24 cellular contexts compared by ENCODE assay signal in genomic region chr11:77165066-77165465, GRCh38.
"Had no signal": no experiment of that assay in that cellular context is flagged by ENCODE, and none has a peak within 500 bp of the region (broad histone marks: within the 10 kb centered on the region; RNA-seq: fewer than 3 reads in every experiment).

No MANE protein-coding gene starts in this region.

- ATAC-seq: effector memory CD8-positive, alpha-beta T cell; foreskin keratinocyte; gastroesophageal sphincter; heart left ventricle; left cardiac atrium; left lung; lower lobe of right lung; mucosa of descending colon had no signal

- H3K36me3 Mint-ChIP-seq: mesothelial cell of epicardium had no signal

- H3K4me3 ChIP-seq: colonic mucosa, esophagus muscularis mucosa, gastroesophageal sphincter, heart left ventricle, hepatocyte, left lung, lower lobe of right lung, mucosa of descending colon had no signal

- H3K27ac ChIP-seq: colonic mucosa, epithelial cell of prostate, esophagus muscularis mucosa, foreskin keratinocyte, gastroesophageal sphincter, heart left ventricle, hepatocyte, left lung, lower lobe of right lung had no signal

- H3K79me2 ChIP-seq: hepatocyte had no signal

- H3K4me1 ChIP-seq: colonic mucosa, esophagus muscularis mucosa, foreskin keratinocyte, gastroesophageal sphincter, heart left ventricle, left lung, lower lobe of right lung had no signal

- FAIRE-seq: endometrium, frontal cortex, islet of Langerhans, keratinocyte had no signal

- H3K27ac Mint-ChIP-seq: dendritic cell treated with granulocyte-macrophage colony-stimulating factor and Interleukin-4, amounts not matched to agents 40 ng/mL and 50 ng/mL, for 4 days; effector memory CD8-positive, alpha-beta T cell; endodermal cell; mesothelial cell of epicardium had no signal

- H3K9me3 Mint-ChIP-seq: dendritic cell treated with granulocyte-macrophage colony-stimulating factor and Interleukin-4, amounts not matched to agents 40 ng/mL and 50 ng/mL, for 4 days; effector memory CD8-positive, alpha-beta T cell; endodermal cell; mesothelial cell of epicardium had no signal

- H3K9me3 ChIP-seq: colonic mucosa, esophagus muscularis mucosa, gastroesophageal sphincter, heart left ventricle, left lung, lower lobe of right lung, mucosa of descending colon had no signal

- H3K27me3 ChIP-seq: colonic mucosa, esophagus muscularis mucosa, gastroesophageal sphincter, heart left ventricle, hepatocyte, left lung had no signal

- H3K36me3 ChIP-seq: colonic mucosa, esophagus muscularis mucosa, gastroesophageal sphincter, heart left ventricle, left lung, lower lobe of right lung had no signal

- H3K4me2 ChIP-seq: hepatocyte had no signal

- H2AFZ ChIP-seq: hepatocyte had no signal

- H3K4me3 Mint-ChIP-seq: dendritic cell treated with granulocyte-macrophage colony-stimulating factor and Interleukin-4, amounts not matched to agents 40 ng/mL and 50 ng/mL, for 4 days; effector memory CD8-positive, alpha-beta T cell; endodermal cell; mesothelial cell of epicardium had no signal

- DNase-seq: colonic mucosa; cortex of kidney; effector CD8-positive, alpha-beta T cell; effector memory CD8-positive, alpha-beta T cell; endodermal cell; erythroblast; foreskin keratinocyte; hypothalamus; left cardiac atrium; lower lobe of right lung; mesenchymal stem cell had no signal
